22 cellular contexts compared by ENCODE assay signal in the genomic region with DNA sequence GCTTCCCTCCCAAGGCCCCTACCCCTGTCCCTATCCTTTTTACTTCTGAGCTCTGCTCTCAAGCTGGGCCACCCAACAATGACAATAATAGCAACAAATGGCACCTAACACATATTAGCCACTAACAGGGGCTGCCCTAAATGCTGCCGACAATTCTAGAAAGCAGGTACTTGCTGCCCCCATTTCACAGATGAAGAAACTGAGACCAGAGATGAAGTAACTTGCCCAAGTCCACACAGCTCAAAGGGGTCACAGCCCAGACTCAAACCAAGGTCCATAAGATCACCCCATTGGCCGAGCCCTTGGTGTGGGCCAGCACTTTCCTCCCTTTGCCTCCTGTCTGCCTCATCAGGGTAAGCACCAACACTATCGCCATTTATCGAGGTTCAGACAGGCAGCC. TPM values are rescaled to one million over a fixed set of nuclear protein-coding genes. Genes with fewer than 3 reads are reported as not detected.
"Had no signal": no experiment of that assay in that cellular context is flagged by ENCODE, and none has a peak within 500 bp of the region (broad histone marks: within the 10 kb centered on the region; RNA-seq: fewer than 3 reads in every experiment).

No MANE protein-coding gene starts in this region.

- H3K9me3 ChIP-seq: SJCRH30 had no signal

- H3K9ac ChIP-seq: KMS-11 had no signal

- DNase-seq: IMR-90, Kasumi-1, MM.1S, NCI-H1092 treated with DMSO at 0.1 percent for 48 hours, NCI-H1436, NCI-H187, NCI-H2029, NCI-H2081 treated with DMSO at 0.1 percent for 48 hours, NCI-H2171, NCI-H226, NCI-H446, NCI-H510A, NCI-H524 treated with DMSO at 0.1 percent for 48 hours, NCI-H774, PC-3, SHP77 treated with DMSO at 0.1 percent for 48 hours, SJCRH30 had no signal

- H3K27me3 ChIP-seq: SJCRH30 had no signal

- H3K36me3 ChIP-seq: SJCRH30 had no signal

- H3K27ac ChIP-seq: KMS-11, RWPE1, SJCRH30 had no signal

- H3K4me2 ChIP-seq: KMS-11 had no signal

- ATAC-seq: Panc1, PC-3, SK-N-SH treated with all-trans-retinoic acid at 6 μM for 48 hours had no signal

- H3K4me3 ChIP-seq: SJCRH30 had no signal

RNA-seq across cellular contexts. Expression of a gene that starts 12.0 kb away (rescaled TPM):
- total RNA-seq: IMR-90, M059J, PC-3 had no signal
- polyA plus RNA-seq: IMR-90 had no signal

RNA-seq across cellular contexts. Expression of a gene that starts 54.9 kb away (rescaled TPM):
- total RNA-seq: IMR-90, SJCRH30 had no signal
- polyA plus RNA-seq: IMR-90 had no signal
